Comparison of ENCODE assay signal across 12 cellular contexts in genomic region chr2:38443021-38443541, GRCh38.
A peak's percentile ranks its signal among the peaks of the same experiment; 100 is the strongest.
DNase-seq lines count a peak whose midpoint lies in the region; ATAC-seq and TF ChIP-seq lines count a peak whose summit lies in the region.
"Had no signal": no experiment of that assay in that cellular context is flagged by ENCODE, and none has a peak within 500 bp of the region (broad histone marks: within the 10 kb centered on the region; RNA-seq: fewer than 3 reads in every experiment).

No MANE protein-coding gene starts in this region.

- DNase-seq in GM23338 (ENCODE audit: low spot score) = no peak
- DNase-seq in SJSA1 (ENCODE audit: low read depth in 1 of 2, low spot score in 2 of 2) = peak; percentile 70 to 79
- DNase-seq in foreskin keratinocyte = peak; percentile 56 to 74
- DNase-seq in psoas muscle = no peak
- DNase-seq in activated CD4-positive, alpha-beta T cell treated with anti-CD3 and anti-CD28 coated beads for 4 hours = no peak
- no peak for DNase-seq in AG08395 (ENCODE audit: low spot score)
- no peak for DNase-seq in BE2C
- DNase-seq: activated CD4-positive, alpha-beta T cell treated with anti-CD3 and anti-CD28 coated beads, Interleukin-2, amount 50 U/mL, for 1 hour; DMS153; KBM-7 had no signal

- TF ChIP-seq CTCF in GM23338 (conservative IDR thresholded peaks at IDR 0.05; ENCODE audit: low read depth in 2 of 2) (no peak), foreskin keratinocyte (conservative IDR thresholded peaks at IDR 0.05) (no peak), psoas muscle (IDR thresholded peaks at IDR 0.05) (no peak), BE2C (IDR thresholded peaks at IDR 0.05; ENCODE audit: low read depth, low read length) (no peak)

- H3K4me3 ChIP-seq in GM23338 = no peak overlapping the region
- H3K4me3 ChIP-seq in SJSA1 = no peak overlapping the region
- H3K4me3 ChIP-seq in psoas muscle = no peak overlapping the region
- H3K4me3 ChIP-seq in BE2C (ENCODE audit: low read depth, low read length) = no peak overlapping the region
- H3K4me3 ChIP-seq: ascending aorta had no signal

- H3K9me3 ChIP-seq in SJSA1 (replicated peaks) (no peaks in the 10 kb centered on the region), psoas muscle (no peaks in the 10 kb centered on the region), BE2C (no peaks in the 10 kb centered on the region)
- H3K9me3 ChIP-seq: ascending aorta had no signal

- H3K9me2 ChIP-seq in GM23338 (ENCODE audit: insufficient read depth) = no peaks in the 10 kb centered on the region

- no peaks in the 10 kb centered on the region for H3K79me2 ChIP-seq in GM23338 (replicated peaks; ENCODE audit: insufficient read depth)

- H3K36me3 ChIP-seq in GM23338 (ENCODE audit: insufficient read depth) (no peaks in the 10 kb centered on the region), SJSA1 (no peaks in the 10 kb centered on the region), psoas muscle (ENCODE audit: insufficient read depth in 1 of 2, low read depth in 1 of 2) (no peaks in the 10 kb centered on the region), BE2C (no peaks in the 10 kb centered on the region)
- H3K36me3 ChIP-seq: ascending aorta had no signal

- ATAC-seq in GM23338 (peak; percentile 64), foreskin keratinocyte (peak; percentile 68), psoas muscle (peak in 3 of 4 donors; percentile 57 to 70 (median 66)), HG02870 (IDR thresholded peaks at IDR 0.05; ENCODE audit: unreplicated experiment) (no peak)

- intact Hi-C loops in psoas muscle (cut with DNase I) = loop anchor here in 1 of 2 donors (10.0 kb wide), 1 partner anchor 128 kb away; no protein-coding TSS in a partner anchor

- no peaks in the 10 kb centered on the region for H3K9me3 Mint-ChIP-seq in GM23338

- H3K27ac Mint-ChIP-seq in GM23338 = no peak overlapping the region

- H3K4me1 ChIP-seq in GM23338 (ENCODE audit: insufficient read depth) (peaks cover 37% of the 10 kb centered on the region), SJSA1 (replicated peaks) (peaks cover 21% of the 10 kb centered on the region), foreskin keratinocyte (peaks cover 55% of the 10 kb centered on the region), psoas muscle (peaks cover 10% of the 10 kb centered on the region), BE2C (peaks cover 4% of the 10 kb centered on the region)

- H3K27me3 Mint-ChIP-seq in GM23338 (ENCODE audit: insufficient read depth, low read depth, poor library complexity) = peaks cover 3% of the 10 kb centered on the region

- H3F3A ChIP-seq in GM23338 (replicated peaks; ENCODE audit: low read depth) = no peaks in the 10 kb centered on the region; the same call in 1 of the 2 replicates

- H4K20me1 ChIP-seq in GM23338 (replicated peaks; ENCODE audit: insufficient read depth) = no peaks in the 10 kb centered on the region

- H3K36me3 Mint-ChIP-seq in GM23338 (ENCODE audit: low read depth) = no peaks in the 10 kb centered on the region; the same call in 2 of the 3 replicates

- H3K27me3 ChIP-seq in GM23338 (ENCODE audit: insufficient read depth) (no peaks in the 10 kb centered on the region), SJSA1 (replicated peaks) (0 out of 2 replicates have a peak, but pooled peaks cover 7% of the 10 kb centered on the region), foreskin keratinocyte (no peaks in the 10 kb centered on the region), psoas muscle (ENCODE audit: insufficient read depth in 3 of 3, low read length in 2 of 3) (no peaks in the 10 kb centered on the region), BE2C (peaks cover 6% of the 10 kb centered on the region)
- H3K27me3 ChIP-seq: ascending aorta had no signal

- peak overlapping the region; percentile 31 for H3K4me2 ChIP-seq in GM23338

- peaks cover 56% of the 10 kb centered on the region for H3K4me1 Mint-ChIP-seq in GM23338

- H3K27ac ChIP-seq in GM23338 (ENCODE audit: low read depth) = no peak overlapping the region
- H3K27ac ChIP-seq in SJSA1 = no peak overlapping the region
- H3K27ac ChIP-seq in foreskin keratinocyte = peak overlapping the region; percentile 68
- H3K27ac ChIP-seq in psoas muscle = no peak overlapping the region

- 13 to 27% (median 17%) methylated on average over 7 of the region's 7 CpGs for WGBS in psoas muscle, 3 donors

- 0 out of 2 replicates have a peak overlapping the region, but pooled peaks have one; percentile 6 for H2AFZ ChIP-seq in GM23338

- no peak overlapping the region for H3K4me3 Mint-ChIP-seq in GM23338

TF ChIP-seq in GM23338, 12 proteins besides CTCF, POLR2A, EP300 and RAD21 (continues in another document):
- TF ChIP-seq JUNB (IDR thresholded peaks at IDR 0.05; ENCODE audit: unreplicated experiment) (no peak), ZNF462 (CRISPR knock-in tag; IDR thresholded peaks at IDR 0.05) (no peak)

Comparison
In these comparisons a context has a peak if more than half of its experiments do, and no peak if none do; other contexts are left out.
1. DNase-seq: peak in SJSA1 (2 of 2) and foreskin keratinocyte (2 of 2); none in GM23338 (single experiment), psoas muscle (0 of 2), activated CD4-positive, alpha-beta T cell treated with anti-CD3 and anti-CD28 coated beads for 4 hours (0 of 2), AG08395 (single experiment) and BE2C (single experiment).